In genomic region chr6:85482206-85483040, GRCh38 we compare ENCODE assay signal across 11 cellular contexts. TPM values are rescaled to one million over a fixed set of nuclear protein-coding genes. Genes with fewer than 3 reads are reported as not detected.
DNase-seq lines count a peak whose midpoint lies in the region; ATAC-seq, FAIRE-seq and TF ChIP-seq lines count a peak whose summit lies in the region.
"Had no signal": no experiment of that assay in that cellular context is flagged by ENCODE, and none has a peak within 500 bp of the region (broad histone marks: within the 10 kb centered on the region; RNA-seq: fewer than 3 reads in every experiment).

No MANE protein-coding gene starts in this region.

- no peaks in the 10 kb centered on the region; a peak in 1 of 4 replicates for H3K36me3 ChIP-seq in GM12878 (ENCODE audit: control insufficient read depth in 2 of 2, insufficient read depth in 2 of 2, low read length in 1 of 2)
- H3K36me3 ChIP-seq in neuronal stem cell (replicated peaks in 1 of 2; ENCODE audit: control insufficient read depth in 2 of 2, insufficient read depth in 2 of 2, low read length in 2 of 2): no peaks in the 10 kb centered on the region

- H3K27ac ChIP-seq in GM12878 (ENCODE audit: control insufficient read depth, insufficient read depth) (no peak overlapping the region), neuronal stem cell (replicated peaks; ENCODE audit: low read length) (no peak overlapping the region)

- peak; percentile 6 for ATAC-seq in HG02852 (IDR thresholded peaks at IDR 0.05; ENCODE audit: unreplicated experiment)
- no peak; the same call in 2 of the 3 replicates for ATAC-seq in GM12878
- no peak for ATAC-seq in HG03460 (IDR thresholded peaks at IDR 0.05; ENCODE audit: unreplicated experiment)
- no peak for ATAC-seq in HG03025 (IDR thresholded peaks at IDR 0.05; ENCODE audit: low FRiP score, unreplicated experiment)

- no TSS peak for BruUV-seq in GM12878 (replicated peaks; lab: Mats Ljungman, UMichigan)

- in situ Hi-C loops in GM12878 (cut with MboI): loop anchor here (5.0 kb wide), 1 partner anchor 130 kb away; no protein-coding TSS in a partner anchor

- no peak overlapping the region for H3K4ac ChIP-seq in neuronal stem cell (ENCODE audit: low read length)

- no peak overlapping the region for H3K4me3 ChIP-seq in GM12878
- no peak overlapping the region for H3K4me3 ChIP-seq in neuronal stem cell (ENCODE audit: low read length in 2 of 2)
- H3K4me3 ChIP-seq: testis had no signal

- H4K91ac ChIP-seq in neuronal stem cell (ENCODE audit: low read depth, low read length, poor library complexity): no peak overlapping the region

- H3K9ac ChIP-seq in GM12878 (ENCODE audit: control insufficient read depth, insufficient read depth, low read length) (no peak overlapping the region), neuronal stem cell (ENCODE audit: low read depth, low read length, poor library complexity) (no peak overlapping the region)

- RAD21 ChIA-PET in GM12878 (lab: Charles Lee; ENCODE audit: unreplicated experiment): interaction anchor here (0.6 to 4.9 kb wide), 34 partner anchors 9 to 196 kb away, joined by 3 to 113 read pairs (median 4); partner anchors contain the start of gene NT5E

- no peaks in the 10 kb centered on the region for H4K20me1 ChIP-seq in GM12878 (ENCODE audit: control insufficient read depth, insufficient read depth)

- TF ChIP-seq CTCF in GM12878 (IDR thresholded peaks at IDR 0.05 in 2 of 3, conservative IDR thresholded peaks at IDR 0.05 in 1 of 3; ENCODE audit: control insufficient read depth in 2 of 3, extremely low read depth in 1 of 3, insufficient read depth in 1 of 3, low read depth in 3 of 3, low read length in 3 of 3): no peak

- H2BK15ac ChIP-seq in neuronal stem cell (ENCODE audit: low read length): no peak overlapping the region

- H2BK12ac ChIP-seq in neuronal stem cell (ENCODE audit: low read length): no peak overlapping the region

- H3K79me2 ChIP-seq in GM12878 (ENCODE audit: control insufficient read depth, insufficient read depth, low read length): no peaks in the 10 kb centered on the region

- no peak overlapping the region for H4K8ac ChIP-seq in neuronal stem cell (ENCODE audit: low read depth, low read length)

- no peak overlapping the region for H2BK5ac ChIP-seq in neuronal stem cell (ENCODE audit: low read length)

- H3K4me2 ChIP-seq in GM12878 (ENCODE audit: control insufficient read depth, insufficient read depth) (no peak overlapping the region), neuronal stem cell (ENCODE audit: insufficient read depth, low read length, poor library complexity, severe bottlenecking) (no peak overlapping the region)

- DNase-seq in GM03348 (ENCODE audit: low spot score) (peak; percentile 70), GM12878 (ENCODE audit: low read depth, low spot score) (no peak), neuronal stem cell (ENCODE audit: low spot score) (no peak), GF-D8 (lab: John Stamatoyannopoulos, UW) (no peak)
- no peak for DNase-seq in stimulated activated naive CD4-positive, alpha-beta T cell treated with Interleukin-2 at 50 U/mL for 16 hours (lab: John Stamatoyannopoulos, UW)
- DNase-seq: NCI-H1436 treated with DMSO at 0.1 percent for 48 hours had no signal

- H3K4me1 ChIP-seq in GM12878 (ENCODE audit: control insufficient read depth, insufficient read depth, low read length): no peaks in the 10 kb centered on the region
- no peaks in the 10 kb centered on the region for H3K4me1 ChIP-seq in neuronal stem cell (ENCODE audit: control insufficient read depth in 2 of 2, insufficient read depth in 1 of 2, low read depth in 1 of 2, low read length in 2 of 2)
- H3K4me1 ChIP-seq: testis had no signal

- no peaks in the 10 kb centered on the region for H3K27me3 ChIP-seq in GM12878 (replicated peaks in 1 of 2; ENCODE audit: control insufficient read depth in 2 of 2, insufficient read depth in 2 of 2, low read length in 1 of 2)
- H3K27me3 ChIP-seq in neuronal stem cell (ENCODE audit: control insufficient read depth in 3 of 3, insufficient read depth in 3 of 3, low read depth in 1 of 3, low read length in 3 of 3): no peaks in the 10 kb centered on the region
- H3K27me3 ChIP-seq: testis had no signal

- H3K79me1 ChIP-seq in neuronal stem cell (ENCODE audit: low read depth, low read length): no peaks in the 10 kb centered on the region

- TF ChIP-seq RAD21 in GM12878 (IDR thresholded peaks at IDR 0.05; ENCODE audit: insufficient read depth, low read depth, low read length): no peak

- FAIRE-seq in GM12878 (lab: Jason Lieb, UNC): no peak
- FAIRE-seq: D721Med had no signal

- H3K9me3 ChIP-seq in GM12878 (replicated peaks; ENCODE audit: control insufficient read depth, insufficient read depth, low read length) (no peaks in the 10 kb centered on the region), neuronal stem cell (replicated peaks in 1 of 2; ENCODE audit: control insufficient read depth in 2 of 2, insufficient read depth in 1 of 2, low read depth in 1 of 2, low read length in 2 of 2) (no peaks in the 10 kb centered on the region)
- H3K9me3 ChIP-seq: testis had no signal

- TF ChIP-seq EP300 in GM12878 (IDR thresholded peaks at IDR 0.05; ENCODE audit: borderline replicate concordance in 1 of 2, control insufficient read depth in 1 of 2, low read depth in 2 of 2, low read length in 2 of 2): no peak

- no peak overlapping the region for H3K18ac ChIP-seq in neuronal stem cell (ENCODE audit: low read length)

- no peak overlapping the region for H2AK5ac ChIP-seq in neuronal stem cell (ENCODE audit: low read depth, low read length)

- TF ChIP-seq POLR2A in GM12878 (IDR thresholded peaks at IDR 0.05; ENCODE audit: low read depth, low read length): no peak

- 47% methylated on average over 9 of the region's 9 CpGs for WGBS in GM12878 (ENCODE audit: insufficient coverage, insufficient replicate concordance, low lambda C conversion rate, missing lambda C conversion rate)
- WGBS in neuronal stem cell (ENCODE audit: extremely low coverage in 2 of 2, insufficient read length in 2 of 2, insufficient replicate concordance in 1 of 2), 2 donors: no CpG with 5 or more reads among the region's 9 CpGs

- POLR2A ChIA-PET in GM12878 (lab: Charles Lee): interaction anchor here (0.8 to 1.6 kb wide), 4 partner anchors 10 to 33 kb away, joined by 3 to 5 read pairs (median 4); no protein-coding TSS in a partner anchor

- intact Hi-C loops in GM12878 (cut with micrococcal nuclease; ENCODE audit: unreplicated experiment): loop anchor here (1.0 to 2.0 kb wide), 3 partner anchors 32 to 127 kb away; partner anchors contain the start of gene NT5E

- CTCF ChIA-PET in GM12878 (lab: Yijun Ruan, JAX): interaction anchor here (0.5 to 12.1 kb wide), 50 partner anchors 9 to 383 kb away, joined by 3 to 217 read pairs (median 7); partner anchors contain the start of gene NT5E

- H3K23ac ChIP-seq in neuronal stem cell (ENCODE audit: low read depth, low read length, poor library complexity): no peak overlapping the region

- no peak overlapping the region for H3K14ac ChIP-seq in neuronal stem cell (ENCODE audit: low read length)

- H2AFZ ChIP-seq in GM12878 (ENCODE audit: control insufficient read depth, low read depth, low read length) (peak overlapping the region; percentile 1; the same call in 1 of the 2 replicates), neuronal stem cell (ENCODE audit: low read length) (peak overlapping the region; percentile 22)

- SMC1A ChIA-PET in GM12878 (lab: Charles Lee; ENCODE audit: uncharacterized antibody, unreplicated experiment): interaction anchor here (0.6 to 11.6 kb wide), 53 partner anchors 7 to 1921 kb away, joined by 3 to 162 read pairs (median 5); partner anchors contain the start of gene NT5E

- H2BK120ac ChIP-seq in neuronal stem cell (ENCODE audit: low read depth, low read length): no peak overlapping the region

TF ChIP-seq in GM12878, 131 proteins besides CTCF, POLR2A, EP300 and RAD21:
- TF ChIP-seq SIN3A (IDR thresholded peaks at IDR 0.05; ENCODE audit: low read depth, low read length) (no peak), STAT1 (conservative IDR thresholded peaks at IDR 0.05) (no peak), IKZF1 (conservative IDR thresholded peaks at IDR 0.05) (0 out of 2 replicates have a peak, but pooled peaks have one; percentile 10), SIX5 (IDR thresholded peaks at IDR 0.05; ENCODE audit: low read depth, low read length, severe bottlenecking) (no peak), HDAC6 (IDR thresholded peaks at IDR 0.05; ENCODE audit: unreplicated experiment) (no peak), JUNB (IDR thresholded peaks at IDR 0.05) (no peak), ETV6 (conservative IDR thresholded peaks at IDR 0.05 in 1 of 2, IDR thresholded peaks at IDR 0.05 in 1 of 2; ENCODE audit: borderline replicate concordance in 1 of 2, low read depth in 1 of 2) (no peak), CBX3 (IDR thresholded peaks at IDR 0.05; ENCODE audit: borderline replicate concordance, low read depth) (no peak)

RNA-seq across cellular contexts. Expression of gene NT5E, which starts 32.5 kb away (rescaled TPM):
- total RNA-seq in GM12878 (2013; cell fraction: nucleolus; rRNA removed): 2.2 and 2.5 TPM in 2 replicates
- total RNA-seq in GM12878 (2014; rRNA removed) (8.2 and 8.4 TPM in 2 replicates), GM12878 (2014; rRNA removed; fragmentation: Illumina TruSeq; extraction: Trizol) (6.6 and 6.9 TPM in 2 replicates), GM12878 (2021) (8.2 and 9.7 TPM in 2 replicates)
- 4.2 TPM for polyA plus RNA-seq in GM12878 (2011; ENCODE audit: low read depth)
- polyA plus RNA-seq in GM12878 (2011; rRNA removed) (6.9 and 9.9 TPM in 2 replicates), GM12878 (2014; fragmentation: Illumina TruSeq; extraction: Trizol) (5.6 and 7.5 TPM in 2 replicates), GM12878 (2014; fragmentation: Nextera tagmentation; extraction: Ambion mirVana) (1 to 10 TPM; 1.9 to 3.9 TPM), GM12878 (2014; rRNA removed) (7.7 and 8.4 TPM in 2 replicates), GM12878 (2016; fragmentation: Nextera tagmentation; extraction: Ambion mirVana) (1 to 10 TPM; 8.4 to 9.3 TPM)
- polyA plus RNA-seq in GM12878 (2011; cell fraction: cytosol; rRNA removed): 4.6 and 9.2 TPM in 2 replicates
- 7.9 and 9.2 TPM in 2 replicates for polyA plus RNA-seq in GM12878 (2011; cell fraction: nucleus; rRNA removed)
- 5.3 and 7.9 TPM in 2 replicates for polyA plus RNA-seq in GM12878 (2012)
- 6.8 and 9.9 TPM in 2 replicates for polyA minus RNA-seq in GM12878 (2011; rRNA and poly(A)+ RNA removed)
- polyA minus RNA-seq in GM12878 (2011; cell fraction: cytosol; rRNA and poly(A)+ RNA removed): 8.7 and 10.4 TPM in 2 replicates
- polyA minus RNA-seq in GM12878 (2011; cell fraction: nucleus; rRNA and poly(A)+ RNA removed): 14.4 and 19.7 TPM in 2 replicates
- not detected for polyA plus RNA-seq in neuronal stem cell (2013, experiment 1 of 2)
- not detected for polyA plus RNA-seq in neuronal stem cell (2013, experiment 2 of 2)
